7 cellular contexts compared by ENCODE assay signal in the genomic region with DNA sequence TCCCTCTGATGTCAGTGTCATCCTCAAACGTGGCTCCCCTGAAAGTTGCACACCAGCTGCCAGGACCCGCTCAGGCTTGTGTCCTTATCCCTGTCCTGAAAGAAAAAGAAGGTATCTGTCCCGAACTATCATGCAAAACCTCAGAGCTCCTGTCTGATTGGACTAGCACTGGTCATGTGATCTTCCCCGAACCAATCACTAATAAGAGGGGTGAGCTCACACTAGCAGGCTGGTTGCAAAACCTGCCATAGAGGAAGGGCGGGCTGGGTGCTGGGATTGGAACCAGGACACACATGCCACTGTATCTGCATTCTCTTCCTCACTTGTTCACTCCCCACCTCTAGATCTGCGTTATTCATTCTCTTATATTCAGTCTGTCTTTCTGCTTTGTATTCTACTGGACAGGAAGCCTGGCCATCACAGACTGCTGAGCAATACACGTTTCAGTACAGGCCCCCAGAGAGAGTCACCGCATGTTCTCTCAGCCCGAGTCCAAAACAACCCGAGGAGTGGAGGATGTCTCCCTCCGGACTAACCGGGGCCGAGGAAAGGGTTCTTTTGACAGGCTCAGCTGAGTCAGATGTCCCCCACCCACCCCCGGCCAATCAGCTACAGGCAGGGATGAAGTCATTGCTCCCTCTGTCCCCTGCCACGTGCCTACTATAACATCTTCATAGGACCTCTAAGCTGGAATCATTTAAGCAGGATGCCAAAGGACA.
DNase-seq lines count a peak whose midpoint lies in the region; ATAC-seq and TF ChIP-seq lines count a peak whose summit lies in the region.

No MANE protein-coding gene starts in this region.

- ATAC-seq in mucosa of descending colon (peak; percentile 82), upper lobe of right lung (peak; percentile 91)

- H3K27me3 ChIP-seq in MG63 (no peaks in the 10 kb centered on the region), esophagus squamous epithelium (no peaks in the 10 kb centered on the region), upper lobe of right lung (no peaks in the 10 kb centered on the region)

- H3K36me3 ChIP-seq in MG63 = peaks cover 6% of the 10 kb centered on the region
- H3K36me3 ChIP-seq in esophagus squamous epithelium = no peaks in the 10 kb centered on the region
- H3K36me3 ChIP-seq in mucosa of descending colon (ENCODE audit: low read depth) = no peaks in the 10 kb centered on the region
- no peaks in the 10 kb centered on the region for H3K36me3 ChIP-seq in upper lobe of right lung

- peak; percentile 66 for DNase-seq in GOT3 (lab: John Stamatoyannopoulos, UW)
- DNase-seq in MG63 = peak; percentile 94
- DNase-seq in SK-N-DZ (ENCODE audit: low spot score) = peak; percentile 63
- DNase-seq in esophagus squamous epithelium (lab: John Stamatoyannopoulos, UW) = peak; percentile 34
- peak; percentile 47 to 72 (median 63) for DNase-seq in mucosa of descending colon
- DNase-seq in upper lobe of right lung = peak; percentile 76

- no peak for TF ChIP-seq CTCF in GM12875 (IDR thresholded peaks at IDR 0.05; ENCODE audit: borderline replicate concordance, insufficient read depth, low read depth, low read length)
- no peak for TF ChIP-seq CTCF in esophagus squamous epithelium (IDR thresholded peaks at IDR 0.05)
- no peak for TF ChIP-seq CTCF in mucosa of descending colon (IDR thresholded peaks at IDR 0.05)
- no peak for TF ChIP-seq CTCF in upper lobe of right lung (IDR thresholded peaks at IDR 0.05)

- 16 to 22% methylated on average over 13 to 14 of the region's 15 CpGs for WGBS in esophagus squamous epithelium, 2 donors

- H3K4me3 ChIP-seq in GM12875 (ENCODE audit: low read depth, low read length) (peak overlapping the region; percentile 48), MG63 (peak overlapping the region; percentile 48), esophagus squamous epithelium (peak overlapping the region; percentile 20 to 62 (median 44)), mucosa of descending colon (no peak overlapping the region), upper lobe of right lung (peak overlapping the region; percentile 42)

- no peaks in the 10 kb centered on the region for H3K9me3 ChIP-seq in MG63
- H3K9me3 ChIP-seq in esophagus squamous epithelium = no peaks in the 10 kb centered on the region
- no peaks in the 10 kb centered on the region for H3K9me3 ChIP-seq in mucosa of descending colon
- H3K9me3 ChIP-seq in upper lobe of right lung = no peaks in the 10 kb centered on the region

- intact Hi-C loops in esophagus squamous epithelium (cut with DNase I) = no loop called here
- intact Hi-C loops in mucosa of descending colon (cut with DNase I, micrococcal nuclease) = no loop called here
- intact Hi-C loops in upper lobe of right lung (cut with DNase I) = no loop called here

- H3K4me1 ChIP-seq in esophagus squamous epithelium (peaks cover 20 to 29% (median 21%) of the 10 kb centered on the region in 3 donors), mucosa of descending colon (ENCODE audit: low read depth) (peaks cover 5% of the 10 kb centered on the region), upper lobe of right lung (peaks cover 16% of the 10 kb centered on the region)

- TF ChIP-seq POLR2A in esophagus squamous epithelium (IDR thresholded peaks at IDR 0.05) = peak in 3 of 4 donors; percentile 57 to 71 (median 65)

- peak overlapping the region; percentile 77 to 92 (median 88) for H3K27ac ChIP-seq in esophagus squamous epithelium
- H3K27ac ChIP-seq in upper lobe of right lung = peak overlapping the region; percentile 82

Comparison
In these comparisons a context has a peak if more than half of its experiments do, and no peak if none do; other contexts are left out.
1. DNase-seq: peak in every context shown above with its lines; median percentile 94 in MG63; 76 in upper lobe of right lung; 66 in GOT3; 63 in SK-N-DZ; 63 in mucosa of descending colon; 34 in esophagus squamous epithelium.